Comparison of ENCODE assay signal across 26 cellular contexts in the genomic region with DNA sequence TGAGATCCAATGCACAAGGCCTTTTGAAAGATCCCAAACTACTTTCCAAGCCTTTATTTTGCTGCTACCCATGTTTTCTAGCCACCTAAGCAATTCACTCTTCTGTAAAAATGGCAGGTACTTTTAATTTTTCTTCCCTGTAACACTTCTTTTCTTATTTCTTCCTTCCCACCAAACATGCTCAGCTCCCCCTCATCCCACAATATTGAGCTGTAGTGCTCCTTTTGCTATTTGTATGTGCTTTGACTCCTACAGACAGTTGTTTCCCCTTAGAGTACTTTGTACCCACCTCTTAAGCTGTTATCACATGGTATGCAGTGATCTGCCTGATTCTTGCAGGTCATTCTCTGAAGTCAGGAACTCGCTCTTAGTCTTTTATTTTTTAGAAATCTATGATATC.
"Had no signal": no experiment of that assay in that cellular context is flagged by ENCODE, and none has a peak within 500 bp of the region (broad histone marks: within the 10 kb centered on the region; RNA-seq: fewer than 3 reads in every experiment).

No MANE protein-coding gene starts in this region.

- H3K4me3 Mint-ChIP-seq: activated CD4-positive, alpha-beta memory T cell treated with anti-CD3 and anti-CD28 coated beads for 36 hours; activated CD4-positive, alpha-beta T cell treated with anti-CD3 and anti-CD28 coated beads, Interleukin-2, amount 10 ng/mL, durations not matched to agents 7 days and 5 days; activated naive CD4-positive, alpha-beta T cell treated with anti-CD3 and anti-CD28 coated beads, Interleukin-2, amount 10 ng/mL, durations not matched to agents 7 days and 5 days; activated naive CD8-positive, alpha-beta T cell treated with anti-CD3 and anti-CD28 coated beads for 36 hours; activated T-cell treated with anti-CD3 and anti-CD28 coated beads, Interleukin-2, amount 50 U/mL, for 4 hours; T-helper 1 cell treated with Interleukin-12 subunit alpha and Interleukin-12 subunit beta and Interleukin-4 antibody, amounts not matched to agents 30 μg/mL and 1 μg/mL, for 36 hours had no signal

- H3K9me3 ChIP-seq: breast epithelium had no signal

- H3K4me3 ChIP-seq: breast epithelium, MG63 had no signal

- ATAC-seq: activated T-cell treated with anti-CD3 and anti-CD28 coated beads, Interleukin-2, amount 50 U/mL, for 4 hours; Panc1 had no signal

- H3K27me3 Mint-ChIP-seq: activated CD4-positive, alpha-beta memory T cell treated with anti-CD3 and anti-CD28 coated beads for 36 hours; activated CD4-positive, alpha-beta T cell treated with anti-CD3 and anti-CD28 coated beads, Interleukin-2, amount 10 ng/mL, durations not matched to agents 7 days and 5 days; activated naive CD4-positive, alpha-beta T cell treated with anti-CD3 and anti-CD28 coated beads, Interleukin-2, amount 10 ng/mL, durations not matched to agents 7 days and 5 days; activated naive CD8-positive, alpha-beta T cell treated with anti-CD3 and anti-CD28 coated beads for 36 hours had no signal

- H3K27me3 ChIP-seq: breast epithelium, MG63 had no signal

- H3K36me3 ChIP-seq: breast epithelium had no signal

- DNase-seq: activated CD4-positive, alpha-beta memory T cell treated with anti-CD3 and anti-CD28 coated beads for 36 hours; activated CD4-positive, alpha-beta T cell treated with anti-CD3 and anti-CD28 coated beads, Interleukin-2, amount 10 ng/mL, durations not matched to agents 7 days and 5 days; activated CD4-positive, CD25-positive, alpha-beta regulatory T cell; activated CD8-positive, alpha-beta memory T cell treated with anti-CD3 and anti-CD28 coated beads for 24 hours; activated gamma-delta T cell treated with Interleukin-2 at 50 U/mL for 16 hours; activated naive CD4-positive, alpha-beta T cell treated with anti-CD3 and anti-CD28 coated beads, Interleukin-2, amount 10 ng/mL, durations not matched to agents 7 days and 5 days; activated naive CD8-positive, alpha-beta T cell treated with anti-CD3 and anti-CD28 coated beads for 36 hours; activated T-cell treated with anti-CD3 and anti-CD28 coated beads, Interleukin-2, amount 50 U/mL, for 4 hours; caudate nucleus; MG63; MV-4-11; NCI-H1092 treated with DMSO at 0.1 percent for 48 hours; NCI-H1436 treated with DMSO at 0.1 percent for 48 hours; NCI-H187; NCI-H2081; NCI-H510A treated with DMSO at 0.1 percent for 48 hours; NCI-H69; NK-92 treated with Interleukin-12 subunit alpha and Interleukin-12 subunit beta, amount 100 ng/mL, for 24 hours; OCI-M1; SHP77; T-helper 9 cell had no signal

- H3K27ac Mint-ChIP-seq: activated CD4-positive, alpha-beta memory T cell treated with anti-CD3 and anti-CD28 coated beads for 36 hours; activated CD4-positive, alpha-beta T cell treated with anti-CD3 and anti-CD28 coated beads, Interleukin-2, amount 10 ng/mL, durations not matched to agents 7 days and 5 days; activated naive CD4-positive, alpha-beta T cell treated with anti-CD3 and anti-CD28 coated beads, Interleukin-2, amount 10 ng/mL, durations not matched to agents 7 days and 5 days; activated naive CD8-positive, alpha-beta T cell treated with anti-CD3 and anti-CD28 coated beads for 36 hours; activated T-helper 2 cell treated with anti-CD3 and anti-CD28 coated beads, Interferon-gamma antibody, Interleukin-2, Interleukin-4, amounts not matched to agents 10 μg/mL and 5 μg/mL and 100 μg/mL, durations not matched to agents 14 hours and 24 hours and 36 hours; T-helper 1 cell treated with Interleukin-12 subunit alpha and Interleukin-12 subunit beta and Interleukin-4 antibody, amounts not matched to agents 30 μg/mL and 1 μg/mL, for 36 hours had no signal

- H3K27ac ChIP-seq: breast epithelium, RWPE1 had no signal

- H3K9me3 Mint-ChIP-seq: activated CD4-positive, alpha-beta memory T cell treated with anti-CD3 and anti-CD28 coated beads for 36 hours; activated CD4-positive, alpha-beta T cell treated with anti-CD3 and anti-CD28 coated beads, Interleukin-2, amount 10 ng/mL, durations not matched to agents 7 days and 5 days; activated naive CD4-positive, alpha-beta T cell treated with anti-CD3 and anti-CD28 coated beads, Interleukin-2, amount 10 ng/mL, durations not matched to agents 7 days and 5 days; activated T-cell treated with anti-CD3 and anti-CD28 coated beads, Interleukin-2, amount 50 U/mL, for 4 hours; activated T-helper 2 cell treated with anti-CD3 and anti-CD28 coated beads, Interferon-gamma antibody, Interleukin-2, Interleukin-4, amounts not matched to agents 10 μg/mL and 5 μg/mL and 100 μg/mL, durations not matched to agents 14 hours and 24 hours and 36 hours had no signal
